Comparison of ENCODE assay signal across 22 cellular contexts in the genomic region with DNA sequence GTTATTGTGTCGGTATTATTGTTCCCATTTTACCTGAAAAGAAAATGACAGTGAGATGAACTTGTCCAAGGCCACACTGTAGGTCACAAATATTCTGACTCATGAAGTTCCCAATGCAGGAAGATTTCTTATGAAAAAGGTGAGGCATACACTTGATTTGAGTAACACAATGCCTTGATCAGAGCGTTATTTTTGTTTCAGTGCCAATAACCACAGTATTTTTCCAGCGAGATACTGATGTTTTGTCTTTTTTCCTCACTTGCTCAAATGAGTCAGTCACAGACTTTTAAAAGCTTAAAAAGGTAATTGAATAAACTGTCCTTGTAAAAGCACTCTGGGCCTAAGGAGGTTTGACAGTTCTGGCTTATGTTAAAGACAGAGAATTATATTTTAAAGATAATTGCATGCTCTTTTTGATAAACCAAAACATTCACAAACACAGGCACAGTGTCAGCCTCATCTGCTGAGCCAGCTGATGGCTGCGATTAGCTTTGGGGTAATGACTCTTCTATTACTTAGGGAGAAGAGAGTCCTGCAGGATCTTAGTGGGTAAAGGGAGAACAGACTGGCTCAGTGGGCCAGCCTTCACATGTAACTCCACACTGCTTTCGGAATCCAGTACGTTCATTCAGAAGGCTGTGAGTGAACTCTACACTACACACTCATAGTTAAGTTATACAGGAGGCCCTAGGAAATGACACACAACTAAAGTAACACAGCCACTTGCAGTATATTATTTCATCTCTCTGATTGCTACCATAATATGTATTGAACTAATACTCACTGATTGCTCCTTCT.
DNase-seq lines count a peak whose midpoint lies in the region; ATAC-seq and TF ChIP-seq lines count a peak whose summit lies in the region.
"Had no signal": no experiment of that assay in that cellular context is flagged by ENCODE, and none has a peak within 500 bp of the region (broad histone marks: within the 10 kb centered on the region; RNA-seq: fewer than 3 reads in every experiment).

No MANE protein-coding gene starts in this region.

- H3K4me3 ChIP-seq in astrocyte of the spinal cord (ENCODE audit: low read depth, low read length), result no peak overlapping the region
- H3K4me3 ChIP-seq in fibroblast of pulmonary artery (replicated peaks; ENCODE audit: low read depth, low read length), result no peak overlapping the region
- H3K4me3 ChIP-seq: pancreas, sigmoid colon, SJSA1, stomach, uterus had no signal

- ATAC-seq in stimulated activated naive CD8-positive, alpha-beta T cell treated with anti-CD3 and anti-CD28 coated beads, Interleukin-15, Interleukin-2, amounts not matched to agents 100 U/mL and 50 U/mL, for 24 hours, result no peak
- ATAC-seq in HG03378 (IDR thresholded peaks at IDR 0.05; ENCODE audit: unreplicated experiment), result no peak
- ATAC-seq: naive thymus-derived CD8-positive, alpha-beta T cell; pancreas had no signal

- DNase-seq in HT1080 (ENCODE audit: low read depth) (peak; percentile 52), astrocyte of the spinal cord (ENCODE audit: low read depth, low spot score) (peak; percentile 82), fibroblast of pulmonary artery (ENCODE audit: low read depth) (peak; percentile 52), renal cortical epithelial cell (ENCODE audit: low read depth) (peak; percentile 77), AG08395 (ENCODE audit: low spot score) (no peak), GOT3 (lab: John Stamatoyannopoulos, UW) (no peak)
- no peak for DNase-seq in stimulated activated naive CD8-positive, alpha-beta T cell treated with anti-CD3 and anti-CD28 coated beads, Interleukin-15, Interleukin-2, amounts not matched to agents 100 U/mL and 50 U/mL, for 24 hours
- DNase-seq: ACHN; CD4-positive, alpha-beta T cell; H7; hippocampal formation; islet precursor cell; Karpas-422; naive thymus-derived CD8-positive, alpha-beta T cell; NCI-H1417; NCI-H748 treated with DMSO at 0.1 percent for 48 hours; pancreas; sigmoid colon; stomach; uterus had no signal

- in situ Hi-C loops in astrocyte of the spinal cord (cut with HindIII; ENCODE audit: low sequenced_read_pairs), result no loop called here

- TF ChIP-seq CTCF in astrocyte of the spinal cord (IDR thresholded peaks at IDR 0.05; ENCODE audit: low read depth, low read length) (no peak), fibroblast of pulmonary artery (IDR thresholded peaks at IDR 0.05; ENCODE audit: low read length, missing control alignments) (no peak)

Comparison
In these comparisons a context has a peak if more than half of its experiments do, and no peak if none do; other contexts are left out.
1. DNase-seq: peak in HT1080 (single experiment), astrocyte of the spinal cord (single experiment), fibroblast of pulmonary artery (single experiment) and renal cortical epithelial cell (single experiment); none in AG08395 (single experiment), GOT3 (single experiment) and stimulated activated naive CD8-positive, alpha-beta T cell treated with anti-CD3 and anti-CD28 coated beads, Interleukin-15, Interleukin-2, amounts not matched to agents 100 U/mL and 50 U/mL, for 24 hours (single experiment).